8 cellular contexts compared by ENCODE assay signal in genomic region chr19:51986309-51987291, GRCh38. TPM values are rescaled to one million over a fixed set of nuclear protein-coding genes. Genes with fewer than 3 reads are reported as not detected.
DNase-seq lines count a peak whose midpoint lies in the region; ATAC-seq and TF ChIP-seq lines count a peak whose summit lies in the region.

Gene ZNF350, minus strand, starts transcription at chr19:51986840. Its CDS starts 12,480 bp downstream, at chr19:51974360.

- no peaks in the 10 kb centered on the region; the same call in 1 of the 2 replicates for H3K36me3 ChIP-seq in BJ (ENCODE audit: control insufficient read depth, insufficient read depth, low read length)
- no peaks in the 10 kb centered on the region; the same call in 1 of the 2 replicates for H3K36me3 ChIP-seq in OCI-LY7 (ENCODE audit: insufficient read depth, low read length)

- POLR2A ChIA-PET in BJ (lab: Charles Lee) (no interaction called here), OCI-LY7 (lab: Charles Lee) (no interaction called here)

- H3K27ac ChIP-seq in OCI-LY7 (ENCODE audit: low read depth, low read length, poor library complexity, severe bottlenecking): no peak within 1 kb of the TSS

- no peaks in the 10 kb centered on the region for H4K20me1 ChIP-seq in OCI-LY7 (ENCODE audit: insufficient read depth, low read length)

- H3K9me2 ChIP-seq in OCI-LY7 (ENCODE audit: insufficient read depth, low read length): no peaks in the 10 kb centered on the region

- ATAC-seq in GM19328 (IDR thresholded peaks at IDR 0.05; ENCODE audit: unreplicated experiment): peak; percentile 64

- intact Hi-C loops in OCI-LY7 (cut with micrococcal nuclease; ENCODE audit: unreplicated experiment): loop anchor here (1.0 kb wide), 2 partner anchors 42 to 59 kb away; partner anchors contain the start of genes ZNF613 and ZNF614

- BruUV-seq in OCI-LY7 (replicated peaks; lab: Mats Ljungman, UMichigan): TSS peak; percentile 79

- peaks cover 18% of the 10 kb centered on the region for H3K79me2 ChIP-seq in OCI-LY7 (ENCODE audit: insufficient read depth, low read depth, low read length)

- H3K27me3 ChIP-seq in BJ (ENCODE audit: control insufficient read depth, insufficient read depth, low read length): no peaks in the 10 kb centered on the region

- H3K4me1 ChIP-seq in OCI-LY7 (ENCODE audit: insufficient read depth, low read length, poor library complexity, severe bottlenecking): peaks cover 4% of the 10 kb centered on the region

- CTCF ChIA-PET in BJ (lab: Yijun Ruan, JAX) (no interaction called here), OCI-LY7 (lab: Charles Lee; ENCODE audit: unreplicated experiment) (interaction anchor here (0.6 kb wide), 1 partner anchor 1167 kb away, joined by 3 read pairs; no protein-coding TSS in a partner anchor)

- peak within 1 kb of the TSS; percentile 67 for H3K4me2 ChIP-seq in OCI-LY7 (ENCODE audit: low read length)

- H3K4me3 ChIP-seq in BJ (ENCODE audit: low read depth, low read length) (peak within 1 kb of the TSS; percentile 53), OCI-LY7 (ENCODE audit: low read depth, low read length, poor library complexity, severe bottlenecking) (peak within 1 kb of the TSS; percentile 94), epithelial cell of proximal tubule (ENCODE audit: low read depth, low read length) (peak within 1 kb of the TSS; percentile 86)

- TF ChIP-seq CTCF in BJ (IDR thresholded peaks at IDR 0.05; ENCODE audit: insufficient read depth, low read depth, low read length) (no peak), OCI-LY7 (conservative IDR thresholded peaks at IDR 0.05; ENCODE audit: low read length) (no peak), epithelial cell of proximal tubule (conservative IDR thresholded peaks at IDR 0.05; ENCODE audit: low read depth, low read length) (no peak)

- H2AFZ ChIP-seq in OCI-LY7 (ENCODE audit: low read length): peak within 1 kb of the TSS; percentile 100

- H3K9me3 ChIP-seq in OCI-LY7 (ENCODE audit: low read length): peaks cover 40% of the 10 kb centered on the region; the same call in 1 of the 2 replicates

- DNase-seq in BJ (ENCODE audit: low read depth): peak; percentile 81
- DNase-seq in HS-5 (ENCODE audit: low read depth): peak; percentile 74
- peak; percentile 94 for DNase-seq in OCI-LY7 (ENCODE audit: low spot score)
- DNase-seq in activated T-cell treated with anti-CD3 and anti-CD28 coated beads, Interleukin-2, amount 50 U/mL, for 1 hour: peak; percentile 82
- DNase-seq in epithelial cell of proximal tubule (ENCODE audit: low read depth): peak; percentile 89
- peak; percentile 98 for DNase-seq in mucosa of gallbladder (ENCODE audit: low spot score)
- DNase-seq in stimulated activated CD8-positive, alpha-beta memory T cell treated with anti-CD3 and anti-CD28 coated beads, Interleukin-4, amount 100 ng/mL, for 24 hours (ENCODE audit: low read depth): peak; percentile 76

RNA-seq across cellular contexts. Expression of gene ZNF350, which starts in this region (rescaled TPM):
- 5.5 and 8.0 TPM in 2 replicates for polyA plus RNA-seq in BJ (2011; rRNA removed)
- 4.5 and 5.6 TPM in 2 replicates for polyA minus RNA-seq in BJ (2011; rRNA and poly(A)+ RNA removed)
- total RNA-seq in OCI-LY7 (2014; rRNA removed; shearing (Covaris generic)): 3.1 and 5.2 TPM in 2 replicates
- 4.9 and 6.2 TPM in 2 replicates for total RNA-seq in OCI-LY7 (2022)
- total RNA-seq in epithelial cell of proximal tubule: 2.7 and 4.3 TPM in 2 replicates
- 12.8 TPM for total RNA-seq in mucosa of gallbladder
